ENCODE assay signal across 23 cellular contexts in genomic region chr11:96130061-96130460, GRCh38.
A peak's percentile ranks its signal among the peaks of the same experiment; 100 is the strongest.
DNase-seq lines count a peak whose midpoint lies in the region; ATAC-seq and TF ChIP-seq lines count a peak whose summit lies in the region.
"Had no signal": no experiment of that assay in that cellular context is flagged by ENCODE, and none has a peak within 500 bp of the region (broad histone marks: within the 10 kb centered on the region; RNA-seq: fewer than 3 reads in every experiment).

No MANE protein-coding gene starts in this region.

- no peaks in the 10 kb centered on the region for H3K4me1 ChIP-seq in body of pancreas

- H3K27me3 ChIP-seq in body of pancreas, result no peaks in the 10 kb centered on the region
- H3K27me3 ChIP-seq: colonic mucosa, heart left ventricle, transverse colon had no signal

- no peaks in the 10 kb centered on the region for H3K9me3 ChIP-seq in body of pancreas
- H3K9me3 ChIP-seq: colonic mucosa, heart left ventricle, left ventricle myocardium inferior, transverse colon had no signal

- peaks cover 67% of the 10 kb centered on the region for H3K4me1 Mint-ChIP-seq in activated naive CD4-positive, alpha-beta T cell treated with anti-CD3 and anti-CD28 coated beads for 36 hours (ENCODE audit: low read depth)
- H3K4me1 Mint-ChIP-seq in stimulated activated naive CD8-positive, alpha-beta T cell treated with anti-CD3 and anti-CD28 coated beads, Interleukin-15, Interleukin-2, amounts not matched to agents 100 ng/mL and 50 ng/mL, for 24 hours (ENCODE audit: low read depth), result peaks cover 82% of the 10 kb centered on the region

- no peak overlapping the region for H3K27ac ChIP-seq in body of pancreas
- H3K27ac ChIP-seq: colonic mucosa, heart left ventricle, left ventricle myocardium inferior, transverse colon had no signal

- CTCF ChIA-PET in activated naive CD4-positive, alpha-beta T cell treated with anti-CD3 and anti-CD28 coated beads for 36 hours (lab: Charles Lee), result interaction anchor here (0.8 to 1.7 kb wide), 3 partner anchors 12 to 55 kb away, joined by 3 to 5 read pairs (median 3); no protein-coding TSS in a partner anchor

- no peak for DNase-seq in activated naive CD4-positive, alpha-beta T cell treated with anti-CD3 and anti-CD28 coated beads for 36 hours
- no peak for DNase-seq in activated naive CD4-positive, alpha-beta T cell treated with anti-CD3 and anti-CD28 coated beads, Interleukin-2, amount 50 U/mL, for 16 hours
- DNase-seq in cerebellum (ENCODE audit: low spot score), result peak; percentile 23
- DNase-seq in body of pancreas, result no peak
- DNase-seq in SKM-1 (lab: John Stamatoyannopoulos, UW; ENCODE audit: unreplicated experiment), result no peak
- DNase-seq in T-helper 2 cell, result no peak
- DNase-seq: CD4-positive, CD25-positive, alpha-beta regulatory T cell; colonic mucosa; DMS153; heart left ventricle; immature natural killer cell; left ventricle myocardium inferior; NCI-H1105; NCI-H2081; NCI-H526; occipital lobe; stimulated activated CD4-positive, alpha-beta T cell treated with anti-CD3 and anti-CD28 coated beads, Interleukin-15, amount 100 ng/mL, for 24 hours; transverse colon had no signal

- no peak for TF ChIP-seq CTCF in body of pancreas (IDR thresholded peaks at IDR 0.05)

- no peaks in the 10 kb centered on the region for H3K36me3 ChIP-seq in body of pancreas (replicated peaks in 1 of 2; ENCODE audit: insufficient read depth in 1 of 2, low read depth in 2 of 2)
- H3K36me3 ChIP-seq: colonic mucosa, heart left ventricle, left ventricle myocardium inferior, transverse colon had no signal

- H3K4me3 ChIP-seq in body of pancreas, result no peak overlapping the region
- H3K4me3 ChIP-seq: colonic mucosa, heart left ventricle, left ventricle myocardium inferior, transverse colon had no signal

- ATAC-seq in HG02610 (IDR thresholded peaks at IDR 0.05; ENCODE audit: unreplicated experiment) (peak; percentile 44), body of pancreas (no peak)
- ATAC-seq: heart left ventricle, Right ventricle myocardium inferior had no signal

- H3K4me3 Mint-ChIP-seq in activated naive CD4-positive, alpha-beta T cell treated with anti-CD3 and anti-CD28 coated beads for 36 hours, result no peak overlapping the region
- H3K4me3 Mint-ChIP-seq in stimulated activated naive CD8-positive, alpha-beta T cell treated with anti-CD3 and anti-CD28 coated beads, Interleukin-15, Interleukin-2, amounts not matched to agents 100 ng/mL and 50 ng/mL, for 24 hours, result no peak overlapping the region
- H3K4me3 Mint-ChIP-seq: brain, immature natural killer cell had no signal

- H3K36me3 Mint-ChIP-seq in activated naive CD4-positive, alpha-beta T cell treated with anti-CD3 and anti-CD28 coated beads for 36 hours (ENCODE audit: low read depth), result peaks cover 21% of the 10 kb centered on the region
- H3K36me3 Mint-ChIP-seq in stimulated activated naive CD8-positive, alpha-beta T cell treated with anti-CD3 and anti-CD28 coated beads, Interleukin-15, Interleukin-2, amounts not matched to agents 100 ng/mL and 50 ng/mL, for 24 hours (ENCODE audit: low read depth), result peaks cover 37% of the 10 kb centered on the region
- H3K36me3 Mint-ChIP-seq: brain had no signal

- no peaks in the 10 kb centered on the region for H3K9me3 Mint-ChIP-seq in activated naive CD4-positive, alpha-beta T cell treated with anti-CD3 and anti-CD28 coated beads for 36 hours
- no peaks in the 10 kb centered on the region for H3K9me3 Mint-ChIP-seq in stimulated activated naive CD8-positive, alpha-beta T cell treated with anti-CD3 and anti-CD28 coated beads, Interleukin-15, Interleukin-2, amounts not matched to agents 100 ng/mL and 50 ng/mL, for 24 hours
- H3K9me3 Mint-ChIP-seq: activated naive CD4-positive, alpha-beta T cell treated with anti-CD3 and anti-CD28 coated beads, Interleukin-2, amount 50 U/mL, for 72 hours; brain; CD4-positive, CD25-positive, alpha-beta regulatory T cell; immature natural killer cell had no signal

- H3K27ac Mint-ChIP-seq in activated naive CD4-positive, alpha-beta T cell treated with anti-CD3 and anti-CD28 coated beads for 36 hours, result peak overlapping the region; percentile 62
- H3K27ac Mint-ChIP-seq in stimulated activated naive CD8-positive, alpha-beta T cell treated with anti-CD3 and anti-CD28 coated beads, Interleukin-15, Interleukin-2, amounts not matched to agents 100 ng/mL and 50 ng/mL, for 24 hours, result peak overlapping the region; percentile 61

- H3K27me3 Mint-ChIP-seq in activated naive CD4-positive, alpha-beta T cell treated with anti-CD3 and anti-CD28 coated beads for 36 hours (ENCODE audit: low read depth), result no peaks in the 10 kb centered on the region
- H3K27me3 Mint-ChIP-seq in stimulated activated naive CD8-positive, alpha-beta T cell treated with anti-CD3 and anti-CD28 coated beads, Interleukin-15, Interleukin-2, amounts not matched to agents 100 ng/mL and 50 ng/mL, for 24 hours, result no peaks in the 10 kb centered on the region
- H3K27me3 Mint-ChIP-seq: CD4-positive, CD25-positive, alpha-beta regulatory T cell had no signal

- TF ChIP-seq POLR2A in body of pancreas (IDR thresholded peaks at IDR 0.05), result no peak

- intact Hi-C loops in activated naive CD4-positive, alpha-beta T cell treated with anti-CD3 and anti-CD28 coated beads for 36 hours (cut with micrococcal nuclease), result no loop called here
- intact Hi-C loops in body of pancreas (cut with DNase I), result no loop called here
